ENCODE assay signal across 1 cellular context in genomic region chr16:78325532-78325931, GRCh38.
TF ChIP-seq lines count a peak whose summit lies in the region.

No MANE protein-coding gene starts in this region.

TF ChIP-seq in HEK293, 187 proteins besides CTCF, POLR2A, EP300 and RAD21 (continued from another document):
- no peak for TF ChIP-seq ZBTB6 (tag by site-specific recombination; IDR thresholded peaks at IDR 0.05)
- TF ChIP-seq WT1 (tag by site-specific recombination; IDR thresholded peaks at IDR 0.05), result peak; percentile 52
- no peak for TF ChIP-seq ZNF768 (tag by site-specific recombination; IDR thresholded peaks at IDR 0.05)
- 0 out of 2 replicates have a peak, but pooled peaks have one; percentile 32 for TF ChIP-seq ZNF561 (tag by site-specific recombination; IDR thresholded peaks at IDR 0.05; ENCODE audit: borderline replicate concordance)
- no peak for TF ChIP-seq PRDM2 (tag by site-specific recombination; IDR thresholded peaks at IDR 0.05; ENCODE audit: borderline replicate concordance)
- TF ChIP-seq ZNF600 (tag by site-specific recombination; IDR thresholded peaks at IDR 0.05), result no peak
- TF ChIP-seq HOXD13 (CRISPR knock-in tag; IDR thresholded peaks at IDR 0.05; ENCODE audit: borderline replicate concordance), result no peak
- TF ChIP-seq ZXDB (tag by site-specific recombination; IDR thresholded peaks at IDR 0.05), result peak; percentile 62; the same call in 1 of the 2 replicates
- no peak for TF ChIP-seq ZSCAN4 (tag by site-specific recombination; IDR thresholded peaks at IDR 0.05)
- TF ChIP-seq ZNF704 (tag by site-specific recombination; IDR thresholded peaks at IDR 0.05), result no peak
- no peak for TF ChIP-seq MYNN (tag by site-specific recombination; IDR thresholded peaks at IDR 0.05; ENCODE audit: borderline replicate concordance)
- no peak for TF ChIP-seq ZNF133 (tag by site-specific recombination; IDR thresholded peaks at IDR 0.05)
- TF ChIP-seq ZNF2 (tag by site-specific recombination; IDR thresholded peaks at IDR 0.05), result no peak
- no peak for TF ChIP-seq ZSCAN30 (tag by site-specific recombination; IDR thresholded peaks at IDR 0.05)
- peak; percentile 52 for TF ChIP-seq PRDM6 (tag by site-specific recombination; IDR thresholded peaks at IDR 0.05)
- no peak for TF ChIP-seq ZNF585B (tag by site-specific recombination; IDR thresholded peaks at IDR 0.05)
- no peak for TF ChIP-seq SP3 (tag by site-specific recombination; IDR thresholded peaks at IDR 0.05)
- no peak for TF ChIP-seq ZNF19 (tag by site-specific recombination; IDR thresholded peaks at IDR 0.05; ENCODE audit: low read depth)
- no peak for TF ChIP-seq ZNF707 (tag by site-specific recombination; IDR thresholded peaks at IDR 0.05)
- no peak for TF ChIP-seq KLF10 (tag by site-specific recombination; IDR thresholded peaks at IDR 0.05)
- no peak for TF ChIP-seq KLF1 (tag by site-specific recombination; IDR thresholded peaks at IDR 0.05)
- TF ChIP-seq KLF7 (tag by site-specific recombination; IDR thresholded peaks at IDR 0.05; ENCODE audit: borderline replicate concordance), result no peak
- TF ChIP-seq ZNF169 (tag by site-specific recombination; IDR thresholded peaks at IDR 0.05), result no peak
- no peak for TF ChIP-seq ZNF138 (tag by site-specific recombination; IDR thresholded peaks at IDR 0.05; ENCODE audit: borderline replicate concordance)
- TF ChIP-seq ZNF488 (tag by site-specific recombination; IDR thresholded peaks at IDR 0.05), result no peak
- TF ChIP-seq OSR2 (tag by site-specific recombination; IDR thresholded peaks at IDR 0.05), result peak; percentile 49; the same call in 1 of the 2 replicates
